ENCODE assay signal across 22 cellular contexts in genomic region chr1:12428334-12428733, GRCh38.
"Had no signal": no experiment of that assay in that cellular context is flagged by ENCODE, and none has a peak within 500 bp of the region (broad histone marks: within the 10 kb centered on the region; RNA-seq: fewer than 3 reads in every experiment).

No MANE protein-coding gene starts in this region.

- H3K4me3 Mint-ChIP-seq: natural killer cell; stimulated activated naive CD8-positive, alpha-beta T cell treated with anti-CD3 and anti-CD28 coated beads, Interleukin-15, amount 100 ng/mL, for 72 hours had no signal

- H3K27me3 Mint-ChIP-seq: stimulated activated naive CD8-positive, alpha-beta T cell treated with anti-CD3 and anti-CD28 coated beads, Interleukin-15, amount 100 ng/mL, for 72 hours had no signal

- H3K36me3 Mint-ChIP-seq: natural killer cell had no signal

- H3K4me3 ChIP-seq: dorsolateral prefrontal cortex, gastrocnemius medialis, lower lobe of right lung, prostate gland, right atrium auricular region, smooth muscle cell, suprapubic skin, transverse colon had no signal

- H3K9me3 Mint-ChIP-seq: natural killer cell; stimulated activated naive CD8-positive, alpha-beta T cell treated with anti-CD3 and anti-CD28 coated beads, Interleukin-15, amount 100 ng/mL, for 72 hours had no signal

- H3K9me3 ChIP-seq: gastrocnemius medialis, lower lobe of right lung, prostate gland, right atrium auricular region, suprapubic skin, transverse colon had no signal

- H3K36me3 ChIP-seq: gastrocnemius medialis, prostate gland, transverse colon had no signal

- H3K27ac ChIP-seq: gastrocnemius medialis, lower lobe of right lung, prostate gland, right atrium auricular region, suprapubic skin, transverse colon had no signal

- DNase-seq: dorsolateral prefrontal cortex; effector CD4-positive, alpha-beta T cell; foreskin fibroblast; gastrocnemius medialis; head of caudate nucleus; left ventricle myocardium superior; lower lobe of right lung; natural killer cell; nucleus accumbens; stimulated activated CD4-positive, alpha-beta T cell treated with anti-CD3 and anti-CD28 coated beads, Interleukin-12 subunit alpha, Interleukin-12 subunit beta, amount 100 ng/mL, for 4 hours; stimulated activated CD4-positive, alpha-beta T cell treated with anti-CD3 and anti-CD28 coated beads, Interleukin-1b, Interleukin-23, amount 100 ng/mL, for 48 hours; stimulated activated CD4-positive, alpha-beta T cell treated with anti-CD3 and anti-CD28 coated beads, Interleukin-4, amount 100 ng/mL, for 1 hour; stimulated activated CD8-positive, alpha-beta memory T cell treated with anti-CD3 and anti-CD28 coated beads, Interleukin-4, amount 100 ng/mL, for 48 hours; stimulated activated naive CD4-positive, alpha-beta T cell; stimulated activated naive CD8-positive, alpha-beta T cell treated with anti-CD3 and anti-CD28 coated beads, Interleukin-15, amount 100 ng/mL, for 72 hours; transverse colon had no signal

- H3K27ac Mint-ChIP-seq: natural killer cell; stimulated activated naive CD8-positive, alpha-beta T cell treated with anti-CD3 and anti-CD28 coated beads, Interleukin-15, amount 100 ng/mL, for 72 hours had no signal

- ATAC-seq: esophagus mucosa; gastrocnemius medialis; left ventricle myocardium superior; lower lobe of right lung; natural killer cell; sciatic nerve; stimulated activated naive CD8-positive, alpha-beta T cell treated with anti-CD3 and anti-CD28 coated beads, Interleukin-15, amount 100 ng/mL, for 72 hours had no signal

- H3K27me3 ChIP-seq: dorsolateral prefrontal cortex, gastrocnemius medialis, right atrium auricular region, suprapubic skin, transverse colon had no signal
